ENCODE assay signal across 10 cellular contexts in the genomic region with DNA sequence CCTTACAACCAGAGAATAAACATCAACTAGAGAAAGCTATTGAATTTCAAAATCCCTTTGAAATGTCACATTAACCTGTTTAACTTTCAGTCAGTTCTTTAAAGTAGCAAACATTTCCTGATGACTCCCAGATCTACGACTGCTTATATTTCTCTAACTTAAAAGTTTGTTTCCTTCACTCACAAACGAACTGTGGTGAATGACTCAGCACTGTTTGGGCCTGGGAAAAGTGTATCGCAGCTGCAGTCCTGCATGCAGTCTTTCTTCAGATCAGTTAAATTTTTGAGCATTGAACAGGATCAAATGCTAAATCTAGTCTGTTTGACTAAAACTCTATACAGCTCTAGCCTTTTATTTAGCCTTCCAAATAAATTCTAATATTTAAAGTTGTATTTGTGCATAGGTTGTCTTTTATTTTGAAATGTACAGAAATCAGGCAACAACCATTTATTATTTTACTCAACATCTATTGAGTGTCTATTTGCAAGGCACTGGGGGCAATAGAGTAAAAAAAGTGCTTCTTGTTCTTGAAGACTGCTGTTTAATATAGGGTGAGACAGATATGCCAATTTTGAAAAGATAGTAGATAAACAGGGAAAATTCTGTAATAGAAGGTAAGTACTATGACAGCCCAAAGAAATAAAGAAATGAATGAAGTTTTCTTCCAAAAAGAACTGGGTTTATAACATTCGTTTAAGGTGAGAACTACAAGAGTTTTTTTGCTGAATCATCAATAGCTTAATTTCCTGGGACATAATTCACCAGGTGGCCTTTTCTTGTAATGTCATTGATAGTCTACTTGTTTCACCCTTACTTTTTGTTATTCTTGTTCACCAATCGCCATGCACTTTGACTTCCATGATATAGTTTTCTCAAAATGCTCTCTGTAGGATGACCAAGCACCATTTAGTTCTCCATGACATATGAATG.
DNase-seq lines count a peak whose midpoint lies in the region; ATAC-seq and TF ChIP-seq lines count a peak whose summit lies in the region.
"Had no signal": no experiment of that assay in that cellular context is flagged by ENCODE, and none has a peak within 500 bp of the region (broad histone marks: within the 10 kb centered on the region; RNA-seq: fewer than 3 reads in every experiment).

No MANE protein-coding gene starts in this region.

- 0 out of 2 replicates have a peak, but pooled peaks cover 6% of the 10 kb centered on the region for H3K9me3 ChIP-seq in SK-N-SH

- CTCF ChIA-PET in SK-N-SH (lab: Yijun Ruan, JAX): no interaction called here

- TF ChIP-seq CTCF in HFF-Myc (IDR thresholded peaks at IDR 0.05; ENCODE audit: low read depth, low read length, missing control alignments) (no peak), SK-N-SH (IDR thresholded peaks at IDR 0.05) (no peak), fibroblast of the aortic adventitia (IDR thresholded peaks at IDR 0.05; ENCODE audit: insufficient read depth, low read length) (no peak)

- H3K4me3 Mint-ChIP-seq in activated naive CD8-positive, alpha-beta T cell treated with anti-CD3 and anti-CD28 coated beads for 36 hours: no peak overlapping the region
- H3K4me3 Mint-ChIP-seq: natural killer cell had no signal

- TF ChIP-seq RAD21 in SK-N-SH (IDR thresholded peaks at IDR 0.05; ENCODE audit: low read length): no peak

- H3K36me3 Mint-ChIP-seq in activated naive CD8-positive, alpha-beta T cell treated with anti-CD3 and anti-CD28 coated beads for 36 hours: peaks cover 8% of the 10 kb centered on the region

- no peaks in the 10 kb centered on the region for H3K27me3 ChIP-seq in SK-N-SH (ENCODE audit: insufficient read depth)

- H3K4me3 ChIP-seq in HFF-Myc (replicated peaks; ENCODE audit: low read depth, low read length) (no peak overlapping the region), SK-N-SH (ENCODE audit: low read depth in 2 of 2, low read length in 1 of 2) (no peak overlapping the region), fibroblast of the aortic adventitia (ENCODE audit: low read depth, low read length) (no peak overlapping the region)

- DNase-seq in HFF-Myc (ENCODE audit: extremely low read depth, low read depth) (peak; percentile 50), SK-N-SH (no peak), fibroblast of the aortic adventitia (ENCODE audit: low read depth) (peak; percentile 83), stromal cell of bone marrow (ENCODE audit: low read depth) (peak; percentile 62)
- no peak for DNase-seq in activated naive CD8-positive, alpha-beta T cell treated with anti-CD3 and anti-CD28 coated beads for 36 hours
- DNase-seq: activated CD4-positive, alpha-beta T cell treated with anti-CD3 and anti-CD28 coated beads for 1 hour; natural killer cell; NCI-H345 had no signal

- 44% methylated on average over 5 of the region's 5 CpGs for WGBS in SK-N-SH (ENCODE audit: low lambda C conversion rate)

- 0 out of 4 replicates have a peak, but pooled peaks of 1 of the 2 experiments have one; percentile 17 for TF ChIP-seq EP300 in SK-N-SH (IDR thresholded peaks at IDR 0.05; ENCODE audit: borderline replicate concordance in 1 of 2, low read depth in 1 of 2, low read length in 1 of 2)

- no peaks in the 10 kb centered on the region for H3K9me2 ChIP-seq in SK-N-SH

- peak overlapping the region; percentile 53 to 66 for H3K27ac ChIP-seq in SK-N-SH (ENCODE audit: low read depth in 2 of 2, low read length in 1 of 2)

- H3K27ac Mint-ChIP-seq in activated naive CD8-positive, alpha-beta T cell treated with anti-CD3 and anti-CD28 coated beads for 36 hours: no peak overlapping the region
- H3K27ac Mint-ChIP-seq: natural killer cell had no signal

- H3K4me1 Mint-ChIP-seq in activated naive CD8-positive, alpha-beta T cell treated with anti-CD3 and anti-CD28 coated beads for 36 hours: no peaks in the 10 kb centered on the region
- H3K4me1 Mint-ChIP-seq: natural killer cell had no signal

- no peaks in the 10 kb centered on the region for H4K20me1 ChIP-seq in SK-N-SH (ENCODE audit: insufficient read depth)

- peaks cover 4% of the 10 kb centered on the region for H3F3A ChIP-seq in SK-N-SH (replicated peaks; ENCODE audit: insufficient read depth)

- H2AFZ ChIP-seq in SK-N-SH (ENCODE audit: low read depth): peak overlapping the region; percentile 66

- POLR2A ChIA-PET in SK-N-SH (lab: Yijun Ruan, JAX): no interaction called here

- no peaks in the 10 kb centered on the region for H3K27me3 Mint-ChIP-seq in activated naive CD8-positive, alpha-beta T cell treated with anti-CD3 and anti-CD28 coated beads for 36 hours

- H3K9ac ChIP-seq in SK-N-SH: 0 out of 2 replicates have a peak overlapping the region, but pooled peaks have one; percentile 2

- no peak overlapping the region; the same call in 1 of the 2 replicates for H3K4me2 ChIP-seq in SK-N-SH

- no peaks in the 10 kb centered on the region for H3K36me3 ChIP-seq in SK-N-SH (replicated peaks in 1 of 2; ENCODE audit: control insufficient read depth in 1 of 2, insufficient read depth in 2 of 2, low read length in 1 of 2)

- H3K4me1 ChIP-seq in SK-N-SH (ENCODE audit: control insufficient read depth in 1 of 2, insufficient read depth in 2 of 2, low read depth in 1 of 2, low read length in 1 of 2): peaks cover 0 to 15% of the 10 kb centered on the region in 2 experiments; a peak in 1 of 4 replicates

- ATAC-seq in HG03457 (IDR thresholded peaks at IDR 0.05; ENCODE audit: unreplicated experiment): no peak
- no peak for ATAC-seq in HG03135 (IDR thresholded peaks at IDR 0.05; ENCODE audit: unreplicated experiment)
- ATAC-seq: natural killer cell had no signal

- H3K79me2 ChIP-seq in SK-N-SH (ENCODE audit: insufficient read depth): no peaks in the 10 kb centered on the region

- H3K9me3 Mint-ChIP-seq in activated naive CD8-positive, alpha-beta T cell treated with anti-CD3 and anti-CD28 coated beads for 36 hours: peaks cover 18% of the 10 kb centered on the region

TF ChIP-seq in SK-N-SH, 30 proteins besides CTCF, POLR2A, EP300 and RAD21 (continues in another document):
- no peak for TF ChIP-seq ELF1 (IDR thresholded peaks at IDR 0.05)
- no peak for TF ChIP-seq FOXM1 (IDR thresholded peaks at IDR 0.05; ENCODE audit: low read depth)
- no peak for TF ChIP-seq IRF3 (IDR thresholded peaks at IDR 0.05; ENCODE audit: low read depth, low read length)
- no peak for TF ChIP-seq SIN3A (IDR thresholded peaks at IDR 0.05; ENCODE audit: borderline replicate concordance, low read depth, low read length)
- no peak for TF ChIP-seq TEAD4 (IDR thresholded peaks at IDR 0.05; ENCODE audit: borderline replicate concordance, insufficient read depth)
- TF ChIP-seq NRF1 (IDR thresholded peaks at IDR 0.05; ENCODE audit: low read depth, low read length): no peak
- no peak for TF ChIP-seq MEF2A (IDR thresholded peaks at IDR 0.05; ENCODE audit: borderline replicate concordance, low read depth)
- TF ChIP-seq RXRA (IDR thresholded peaks at IDR 0.05; ENCODE audit: borderline replicate concordance, low read depth): no peak
- peak; percentile 27; the same call in 1 of the 2 replicates for TF ChIP-seq PBX3 (IDR thresholded peaks at IDR 0.05)
- TF ChIP-seq TCF12 (IDR thresholded peaks at IDR 0.05): peak; percentile 59
- TF ChIP-seq RFX5 (IDR thresholded peaks at IDR 0.05; ENCODE audit: low read length): no peak
- TF ChIP-seq TAF1 (IDR thresholded peaks at IDR 0.05; ENCODE audit: borderline replicate concordance, low read depth, low read length): no peak
- peak; percentile 62; the same call in 1 of the 2 replicates for TF ChIP-seq FOSL2 (IDR thresholded peaks at IDR 0.05; ENCODE audit: borderline replicate concordance, low read depth)
- TF ChIP-seq YY1 (IDR thresholded peaks at IDR 0.05; ENCODE audit: low read depth): no peak
- peak; percentile 56 for TF ChIP-seq JUND (IDR thresholded peaks at IDR 0.05)
- TF ChIP-seq POLR2AphosphoS5 (IDR thresholded peaks at IDR 0.05; ENCODE audit: low read depth, low read length): no peak
- TF ChIP-seq, protein P1, sequence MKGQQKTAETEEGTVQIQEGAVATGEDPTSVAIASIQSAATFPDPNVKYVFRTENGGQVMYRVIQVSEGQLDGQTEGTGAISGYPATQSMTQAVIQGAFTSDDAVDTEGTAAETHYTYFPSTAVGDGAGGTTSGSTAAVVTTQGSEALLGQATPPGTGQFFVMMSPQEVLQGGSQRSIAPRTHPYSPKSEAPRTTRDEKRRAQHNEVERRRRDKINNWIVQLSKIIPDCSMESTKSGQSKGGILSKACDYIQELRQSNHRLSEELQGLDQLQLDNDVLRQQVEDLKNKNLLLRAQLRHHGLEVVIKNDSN (IDR thresholded peaks at IDR 0.05; ENCODE audit: borderline replicate concordance, low read depth): no peak
- TF ChIP-seq FOXJ3 (CRISPR knock-in tag; IDR thresholded peaks at IDR 0.05): no peak
- no peak for TF ChIP-seq MXI1 (IDR thresholded peaks at IDR 0.05; ENCODE audit: low read depth, low read length)
- TF ChIP-seq, protein P2, sequence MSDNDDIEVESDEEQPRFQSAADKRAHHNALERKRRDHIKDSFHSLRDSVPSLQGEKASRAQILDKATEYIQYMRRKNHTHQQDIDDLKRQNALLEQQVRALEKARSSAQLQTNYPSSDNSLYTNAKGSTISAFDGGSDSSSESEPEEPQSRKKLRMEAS (IDR thresholded peaks at IDR 0.05; ENCODE audit: low read depth): 0 out of 2 replicates have a peak, but pooled peaks have one; percentile 17
- TF ChIP-seq GABPA (IDR thresholded peaks at IDR 0.05; ENCODE audit: low read depth): no peak

Comparison
In these comparisons a context has a peak if more than half of its experiments do, and no peak if none do; other contexts are left out.
1. DNase-seq: peak in HFF-Myc (single experiment), fibroblast of the aortic adventitia (single experiment) and stromal cell of bone marrow (single experiment); none in SK-N-SH (single experiment) and activated naive CD8-positive, alpha-beta T cell treated with anti-CD3 and anti-CD28 coated beads for 36 hours (single experiment).